Comparison of ENCODE assay signal across 12 cellular contexts in the genomic region with DNA sequence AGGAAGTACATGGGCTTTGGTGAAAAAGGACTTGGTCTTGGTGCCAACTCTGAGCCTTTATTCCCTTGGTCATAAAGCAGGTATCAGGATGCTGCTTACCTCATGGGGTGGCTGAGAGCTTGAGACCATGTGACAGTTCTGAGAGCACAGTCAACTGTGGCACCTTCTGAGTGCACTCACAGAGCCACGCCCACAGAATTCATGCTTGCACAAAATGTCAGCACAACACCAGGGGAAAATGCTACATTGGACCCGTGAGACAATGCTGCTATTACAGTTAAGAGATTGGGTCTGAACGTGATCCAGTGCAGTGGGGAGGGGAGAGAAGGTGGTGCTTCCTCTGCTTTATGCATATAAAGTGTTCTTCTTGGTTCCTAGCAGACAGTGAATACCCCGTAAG.
DNase-seq lines count a peak whose midpoint lies in the region; ATAC-seq and TF ChIP-seq lines count a peak whose summit lies in the region.
"Had no signal": no experiment of that assay in that cellular context is flagged by ENCODE, and none has a peak within 500 bp of the region (broad histone marks: within the 10 kb centered on the region; RNA-seq: fewer than 3 reads in every experiment).

No MANE protein-coding gene starts in this region.

- H3K4me1 ChIP-seq in mucosa of descending colon (ENCODE audit: low read depth) = peaks cover 4% of the 10 kb centered on the region
- H3K4me1 ChIP-seq: breast epithelium, tibial nerve had no signal

- H3K36me3 ChIP-seq in mucosa of descending colon (ENCODE audit: low read depth) = no peaks in the 10 kb centered on the region
- H3K36me3 ChIP-seq: breast epithelium, tibial nerve had no signal

- ATAC-seq in GM21825 (IDR thresholded peaks at IDR 0.05; ENCODE audit: unreplicated experiment) (peak; percentile 74), mucosa of descending colon (peak; percentile 83), GM21528 (IDR thresholded peaks at IDR 0.05; ENCODE audit: low FRiP score, unreplicated experiment) (no peak)

- intact Hi-C loops in mucosa of descending colon (cut with DNase I, micrococcal nuclease) = no loop called here

- DNase-seq in NCI-H748 (lab: John Stamatoyannopoulos, UW; ENCODE audit: unreplicated experiment) (peak; percentile 34), NCI-H748 treated with DMSO at 0.1 percent for 48 hours (lab: John Stamatoyannopoulos, UW) (no peak), NCI-H128 (lab: John Stamatoyannopoulos, UW; ENCODE audit: unreplicated experiment) (peak; percentile 41), mucosa of descending colon (peak in 1 of 3 donors; percentile 59), hippocampal formation (lab: John Stamatoyannopoulos, UW) (no peak), glomerular visceral epithelial cell (ENCODE audit: extremely low spot score) (no peak)
- DNase-seq: NCI-H446; stimulated activated CD4-positive, alpha-beta T cell treated with anti-CD3 and anti-CD28 coated beads, Interleukin-2, amount 100 ng/mL, for 48 hours had no signal

- no peak overlapping the region for H3K4me3 ChIP-seq in mucosa of descending colon
- H3K4me3 ChIP-seq: breast epithelium, tibial nerve had no signal

- TF ChIP-seq CTCF in mucosa of descending colon (IDR thresholded peaks at IDR 0.05) = no peak

- no peaks in the 10 kb centered on the region for H3K9me3 ChIP-seq in mucosa of descending colon
- H3K9me3 ChIP-seq: breast epithelium, tibial nerve had no signal

Comparison
In these comparisons a context has a peak if more than half of its experiments do, and no peak if none do; other contexts are left out.
1. DNase-seq: peak in NCI-H748 (single experiment) and NCI-H128 (single experiment); none in NCI-H748 treated with DMSO at 0.1 percent for 48 hours (single experiment), hippocampal formation (0 of 2) and glomerular visceral epithelial cell (single experiment).